11 cellular contexts compared by ENCODE assay signal in genomic region chr9:83617299-83617698, GRCh38.
"Had no signal": no experiment of that assay in that cellular context is flagged by ENCODE, and none has a peak within 500 bp of the region (broad histone marks: within the 10 kb centered on the region; RNA-seq: fewer than 3 reads in every experiment).

No MANE protein-coding gene starts in this region.

- H3K4me3 ChIP-seq: GM23248, GM23338, HAP-1 had no signal

- H3K9me3 ChIP-seq: HAP-1 had no signal

- FAIRE-seq: H1, H54 had no signal

- ATAC-seq: GM23338, HCT116 had no signal

- H3K36me3 ChIP-seq: HAP-1 had no signal

- DNase-seq: GM23248, GOT3, H7, H9, HCEC 1CT, HFFc6 had no signal

- H3K27ac Mint-ChIP-seq: GM23338, H9, HFFc6 had no signal

- H3K4me2 ChIP-seq: GM23338 had no signal

- H2AFZ ChIP-seq: GM23248, GM23338 had no signal

- H3K9ac ChIP-seq: GM23248 had no signal

- H3K27ac ChIP-seq: GM23248 had no signal

- H3K9me3 Mint-ChIP-seq: GM23338, H9, HFFc6 had no signal

- H3K4me3 Mint-ChIP-seq: GM23338, H9, HFFc6 had no signal
